Comparison of ENCODE assay signal across 8 cellular contexts in the genomic region with DNA sequence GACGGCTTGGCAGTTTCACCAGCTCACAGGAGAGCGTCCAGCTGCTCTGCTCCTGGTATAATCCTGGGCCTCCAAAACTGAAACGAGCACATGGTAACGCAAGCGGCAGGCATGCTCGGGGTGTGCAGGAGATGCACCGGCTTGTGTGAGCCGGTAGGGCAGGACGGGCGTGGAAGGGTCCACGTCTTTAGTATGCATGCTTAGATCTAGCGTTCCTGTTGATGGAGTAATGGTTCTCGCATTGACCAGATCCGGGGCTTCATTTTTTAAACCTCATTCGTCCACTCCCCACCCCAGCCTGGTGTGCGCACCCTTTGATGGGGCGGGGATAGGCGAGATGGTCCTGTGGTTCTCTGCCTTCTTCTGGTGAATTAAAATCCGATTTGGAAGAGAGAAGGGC. TPM values are rescaled to one million over a fixed set of nuclear protein-coding genes. Genes with fewer than 3 reads are reported as not detected.
DNase-seq lines count a peak whose midpoint lies in the region; ATAC-seq, FAIRE-seq and TF ChIP-seq lines count a peak whose summit lies in the region.

No MANE protein-coding gene starts in this region.

- ATAC-seq in GM21423 (IDR thresholded peaks at IDR 0.05; ENCODE audit: unreplicated experiment) = peak; percentile 42
- ATAC-seq in stimulated activated effector memory CD8-positive, alpha-beta T cell treated with anti-CD3 and anti-CD28 coated beads, Interleukin-12 subunit alpha, Interleukin-12 subunit beta, amount 100 ng/mL, for 72 hours = peak; percentile 62

- DNase-seq in LHCN-M2 (ENCODE audit: low read depth) (peak; percentile 44), MCF 10A (ENCODE audit: unreplicated experiment) (no peak), iris pigment epithelial cell (ENCODE audit: low read depth) (peak; percentile 59), NOMO-1 (lab: John Stamatoyannopoulos, UW; ENCODE audit: unreplicated experiment in 2 of 2) (no peak), RCC 7860 (ENCODE audit: low spot score) (no peak)
- DNase-seq in stimulated activated effector memory CD8-positive, alpha-beta T cell treated with anti-CD3 and anti-CD28 coated beads, Interleukin-12 subunit alpha, Interleukin-12 subunit beta, amount 100 ng/mL, for 72 hours (ENCODE audit: low spot score in 2 of 2) = no peak

- peaks cover 6% of the 10 kb centered on the region; the same call in 1 of the 2 replicates for H3K4me1 ChIP-seq in ES-I3 (ENCODE audit: insufficient read depth, low read length)

- POLR2A ChIA-PET in MCF 10A (lab: Yijun Ruan, JAX) = no interaction called here

- H3K4me3 Mint-ChIP-seq in MCF 10A (ENCODE audit: unreplicated experiment) = peak overlapping the region; percentile 70
- H3K4me3 Mint-ChIP-seq in stimulated activated effector memory CD8-positive, alpha-beta T cell treated with anti-CD3 and anti-CD28 coated beads, Interleukin-12 subunit alpha, Interleukin-12 subunit beta, amount 100 ng/mL, for 72 hours = peak overlapping the region; percentile 68

- CTCF ChIA-PET in MCF 10A (lab: Yijun Ruan, JAX) = no interaction called here

- no peaks in the 10 kb centered on the region for H3K4me1 Mint-ChIP-seq in MCF 10A (ENCODE audit: insufficient read depth, unreplicated experiment)
- H3K4me1 Mint-ChIP-seq in stimulated activated effector memory CD8-positive, alpha-beta T cell treated with anti-CD3 and anti-CD28 coated beads, Interleukin-12 subunit alpha, Interleukin-12 subunit beta, amount 100 ng/mL, for 72 hours = peaks cover 6% of the 10 kb centered on the region

- no peaks in the 10 kb centered on the region for H3K9me3 Mint-ChIP-seq in MCF 10A (ENCODE audit: unreplicated experiment)
- H3K9me3 Mint-ChIP-seq in stimulated activated effector memory CD8-positive, alpha-beta T cell treated with anti-CD3 and anti-CD28 coated beads, Interleukin-12 subunit alpha, Interleukin-12 subunit beta, amount 100 ng/mL, for 72 hours = no peaks in the 10 kb centered on the region

- no peak for TF ChIP-seq CTCF in MCF 10A (IDR thresholded peaks at IDR 0.05; ENCODE audit: unreplicated experiment)

- H3K9ac ChIP-seq in ES-I3 (ENCODE audit: low read depth, low read length) = peak overlapping the region; percentile 70

- H3K36me3 ChIP-seq in ES-I3 (ENCODE audit: insufficient read depth, low read length) = no peaks in the 10 kb centered on the region

- H3K27ac Mint-ChIP-seq in MCF 10A (ENCODE audit: low read depth, unreplicated experiment) = no peak overlapping the region
- H3K27ac Mint-ChIP-seq in stimulated activated effector memory CD8-positive, alpha-beta T cell treated with anti-CD3 and anti-CD28 coated beads, Interleukin-12 subunit alpha, Interleukin-12 subunit beta, amount 100 ng/mL, for 72 hours = no peak overlapping the region

- H3K36me3 Mint-ChIP-seq in MCF 10A (ENCODE audit: insufficient read depth, unreplicated experiment) = no peaks in the 10 kb centered on the region
- H3K36me3 Mint-ChIP-seq in stimulated activated effector memory CD8-positive, alpha-beta T cell treated with anti-CD3 and anti-CD28 coated beads, Interleukin-12 subunit alpha, Interleukin-12 subunit beta, amount 100 ng/mL, for 72 hours = no peaks in the 10 kb centered on the region

- BruUV-seq in MCF 10A (replicated peaks; lab: Mats Ljungman, UMichigan) = no TSS peak

- no peaks in the 10 kb centered on the region for H3K9me3 ChIP-seq in ES-I3 (ENCODE audit: control insufficient read depth, insufficient read depth, low read length)

- intact Hi-C loops in MCF 10A (cut with micrococcal nuclease) = no loop called here

- FAIRE-seq in RCC 7860 (lab: Jason Lieb, UNC) = no peak

- H3K27me3 Mint-ChIP-seq in MCF 10A (ENCODE audit: insufficient read depth, unreplicated experiment) = no peaks in the 10 kb centered on the region

RNA-seq across cellular contexts. Expression of gene FAM149A, which starts 39.7 kb away (rescaled TPM):
- total RNA-seq in LHCN-M2 (2014; rRNA removed) = 1.3 and 1.6 TPM in 2 replicates
- 1.6 TPM for polyA plus RNA-seq in LHCN-M2 (2012)
- 0.79 and 1.3 TPM in 2 replicates for total RNA-seq in MCF 10A (2022)

RNA-seq across cellular contexts. Expression of gene CYP4V2, which starts 47.2 kb away (rescaled TPM):
- total RNA-seq in LHCN-M2 (2014; rRNA removed) (22.4 and 27.5 TPM in 2 replicates), MCF 10A (2022) (22.1 and 30.2 TPM in 2 replicates)
- polyA plus RNA-seq in LHCN-M2 (2012) = 6.9 TPM

Comparison
In these comparisons a context has a peak if more than half of its experiments do, and no peak if none do; other contexts are left out.
1. DNase-seq: peak in LHCN-M2 (single experiment) and iris pigment epithelial cell (single experiment); none in MCF 10A (single experiment), stimulated activated effector memory CD8-positive, alpha-beta T cell treated with anti-CD3 and anti-CD28 coated beads, Interleukin-12 subunit alpha, Interleukin-12 subunit beta, amount 100 ng/mL, for 72 hours (0 of 2), NOMO-1 (0 of 2) and RCC 7860 (single experiment).